Comparison of ENCODE assay signal across 1 cellular context in genomic region chr15:64810499-64811326, GRCh38.
A peak's percentile ranks its signal among the peaks of the same experiment; 100 is the strongest.
TF ChIP-seq lines count a peak whose summit lies in the region.

No MANE protein-coding gene starts in this region.

TF ChIP-seq in WTC11, 78 proteins besides CTCF, POLR2A, EP300 and RAD21 (continued from another document and continues in another):
- TF ChIP-seq ZNF532 (CRISPR knock-in tag; IDR thresholded peaks at IDR 0.05; ENCODE audit: borderline replicate concordance): no peak
- no peak for TF ChIP-seq CBFB (CRISPR knock-in tag; IDR thresholded peaks at IDR 0.05; ENCODE audit: low read depth)
- no peak for TF ChIP-seq ZNF317 (CRISPR knock-in tag; IDR thresholded peaks at IDR 0.05; ENCODE audit: borderline replicate concordance, low read depth)
- no peak for TF ChIP-seq OVOL2 (CRISPR knock-in tag; IDR thresholded peaks at IDR 0.05; ENCODE audit: borderline replicate concordance)
- TF ChIP-seq ATF2 (CRISPR knock-in tag; IDR thresholded peaks at IDR 0.05; ENCODE audit: borderline replicate concordance, low read depth): no peak
- TF ChIP-seq AFF4 (CRISPR knock-in tag; IDR thresholded peaks at IDR 0.05; ENCODE audit: borderline replicate concordance): peak; percentile 80; the same call in 1 of the 2 replicates
- TF ChIP-seq ZNF138 (CRISPR knock-in tag; conservative IDR thresholded peaks at IDR 0.05): no peak
- no peak for TF ChIP-seq USF1 (CRISPR knock-in tag; IDR thresholded peaks at IDR 0.05)
- TF ChIP-seq ZNF219 (CRISPR knock-in tag; IDR thresholded peaks at IDR 0.05; ENCODE audit: borderline replicate concordance): no peak
- TF ChIP-seq SMAD3 (CRISPR knock-in tag; IDR thresholded peaks at IDR 0.05; ENCODE audit: borderline replicate concordance): no peak
- no peak for TF ChIP-seq ERG (CRISPR knock-in tag; IDR thresholded peaks at IDR 0.05)
- no peak for TF ChIP-seq ZBTB21 (CRISPR knock-in tag; IDR thresholded peaks at IDR 0.05; ENCODE audit: borderline replicate concordance)
- TF ChIP-seq FOXK1 (CRISPR knock-in tag; IDR thresholded peaks at IDR 0.05): no peak
- TF ChIP-seq FOXP4 (CRISPR knock-in tag; IDR thresholded peaks at IDR 0.05): peak; percentile 48; the same call in 1 of the 2 replicates
- TF ChIP-seq JUN (CRISPR knock-in tag; IDR thresholded peaks at IDR 0.05): no peak
- TF ChIP-seq IRF2 (CRISPR knock-in tag; IDR thresholded peaks at IDR 0.05; ENCODE audit: borderline replicate concordance, low read depth): no peak
- TF ChIP-seq ARID4B (CRISPR knock-in tag; IDR thresholded peaks at IDR 0.05; ENCODE audit: borderline replicate concordance): no peak
- TF ChIP-seq TEAD1 (CRISPR knock-in tag; IDR thresholded peaks at IDR 0.05): peak; percentile 96
- no peak for TF ChIP-seq NFE2L1 (CRISPR knock-in tag; IDR thresholded peaks at IDR 0.05)
- TF ChIP-seq ATF3 (CRISPR knock-in tag; conservative IDR thresholded peaks at IDR 0.05): no peak
- TF ChIP-seq ZNF416 (CRISPR knock-in tag; IDR thresholded peaks at IDR 0.05): no peak
- TF ChIP-seq ZBTB43 (CRISPR knock-in tag; IDR thresholded peaks at IDR 0.05): no peak
- TF ChIP-seq ZNF671 (CRISPR knock-in tag; IDR thresholded peaks at IDR 0.05): no peak
- no peak for TF ChIP-seq MXD4 (CRISPR knock-in tag; IDR thresholded peaks at IDR 0.05; ENCODE audit: borderline replicate concordance)
- no peak for TF ChIP-seq JAZF1 (CRISPR knock-in tag; IDR thresholded peaks at IDR 0.05)
- no peak for TF ChIP-seq ZNF512 (CRISPR knock-in tag; IDR thresholded peaks at IDR 0.05; ENCODE audit: borderline replicate concordance)
- TF ChIP-seq NR3C1 (CRISPR knock-in tag; conservative IDR thresholded peaks at IDR 0.05; ENCODE audit: low read depth): no peak
- TF ChIP-seq PREB (CRISPR knock-in tag; IDR thresholded peaks at IDR 0.05; ENCODE audit: borderline replicate concordance): no peak
